In genomic region chr2:64595397-64596160, GRCh38 we compare ENCODE assay signal across 9 cellular contexts. TPM values are rescaled to one million over a fixed set of nuclear protein-coding genes. Genes with fewer than 3 reads are reported as not detected.
DNase-seq lines count a peak whose midpoint lies in the region; ATAC-seq and TF ChIP-seq lines count a peak whose summit lies in the region.
"Had no signal": no experiment of that assay in that cellular context is flagged by ENCODE, and none has a peak within 500 bp of the region (broad histone marks: within the 10 kb centered on the region; RNA-seq: fewer than 3 reads in every experiment).

No MANE protein-coding gene starts in this region.

- no peak overlapping the region for H3K4me3 Mint-ChIP-seq in nephron

- TF ChIP-seq CTCF in DND-41 (IDR thresholded peaks at IDR 0.05; ENCODE audit: borderline replicate concordance, extremely low read depth, low read length, poor library complexity, severe bottlenecking) (peak; percentile 28), nephron (IDR thresholded peaks at IDR 0.05; ENCODE audit: unreplicated experiment in 3 of 3) (peak; percentile 38 to 52 (median 51))

- intact Hi-C loops in posterior cingulate gyrus (cut with DNase I) = loop anchor here (2.0 kb wide), 1 partner anchor 269 kb away; no protein-coding TSS in a partner anchor

- H3K9me3 Mint-ChIP-seq in nephron = no peaks in the 10 kb centered on the region

- H2AFZ ChIP-seq in DND-41 (ENCODE audit: low read depth, low read length) = no peak overlapping the region

- no peaks in the 10 kb centered on the region for H3K4me1 ChIP-seq in DND-41 (ENCODE audit: insufficient read depth, low read length)

- H3K9ac ChIP-seq in DND-41 (ENCODE audit: low read depth, low read length) = no peak overlapping the region

- H3K79me2 ChIP-seq in DND-41 (ENCODE audit: insufficient read depth, low read length) = no peaks in the 10 kb centered on the region

- H3K4me1 Mint-ChIP-seq in nephron = peaks cover 18% of the 10 kb centered on the region

- ATAC-seq in DND-41 (ENCODE audit: insufficient read depth, low read depth) = no peak
- ATAC-seq in GM18858 (IDR thresholded peaks at IDR 0.05; ENCODE audit: unreplicated experiment) = no peak
- no peak for ATAC-seq in HG03135 (IDR thresholded peaks at IDR 0.05; ENCODE audit: unreplicated experiment)

- no peak for DNase-seq in DND-41
- peak; percentile 40 for DNase-seq in NCI-H460 (ENCODE audit: extremely low read depth, low read depth)
- peak; percentile 42 for DNase-seq in dedifferentiated amniotic fluid mesenchymal stem cell (ENCODE audit: extremely low spot score)
- DNase-seq in posterior cingulate gyrus = no peak
- no peak for DNase-seq in stimulated activated CD8-positive, alpha-beta memory T cell treated with anti-CD3 and anti-CD28 coated beads, Interleukin-4, amount 100 ng/mL, for 48 hours
- DNase-seq: activated CD4-positive, alpha-beta T cell treated with anti-CD3 and anti-CD28 coated beads for 48 hours had no signal

- no peaks in the 10 kb centered on the region for H3K27me3 ChIP-seq in DND-41 (ENCODE audit: insufficient read depth, low read length, poor library complexity)

- peaks cover 14% of the 10 kb centered on the region for H3K36me3 Mint-ChIP-seq in nephron (ENCODE audit: low read depth)

- H3K27ac ChIP-seq in DND-41 (ENCODE audit: low read length) = no peak overlapping the region

- H3K9me3 ChIP-seq in DND-41 (ENCODE audit: insufficient read depth, low read length, severe bottlenecking) = no peaks in the 10 kb centered on the region

- no peaks in the 10 kb centered on the region for H4K20me1 ChIP-seq in DND-41 (ENCODE audit: insufficient read depth, low read length)

- no peak overlapping the region for H3K4me3 ChIP-seq in DND-41 (ENCODE audit: low read depth in 1 of 2, low read length in 2 of 2)

- no peaks in the 10 kb centered on the region for H3K27me3 Mint-ChIP-seq in nephron (ENCODE audit: low read depth)

- peaks cover 19% of the 10 kb centered on the region for H3K36me3 ChIP-seq in DND-41 (ENCODE audit: insufficient read depth, low read length)

- H3K4me2 ChIP-seq in DND-41 (ENCODE audit: insufficient read depth, low read length) = no peak overlapping the region

- H3K27ac Mint-ChIP-seq in nephron = peak overlapping the region in 2 of 3 experiments; percentile 54 to 70

RNA-seq across cellular contexts. Expression of gene SERTAD2, which starts 58.1 kb away (rescaled TPM):
- 18.7 and 20.1 TPM in 2 replicates for total RNA-seq in NCI-H460 (2014; rRNA removed; shearing (Covaris generic))
- 5.6 and 7.4 TPM in 2 replicates for polyA plus RNA-seq in NCI-H460 (2014; cell fraction: nucleus; rRNA removed)

Comparison
In these comparisons a context has a peak if more than half of its experiments do, and no peak if none do; other contexts are left out.
1. DNase-seq: peak in NCI-H460 (single experiment) and dedifferentiated amniotic fluid mesenchymal stem cell (single experiment); none in DND-41 (single experiment), posterior cingulate gyrus (0 of 10) and stimulated activated CD8-positive, alpha-beta memory T cell treated with anti-CD3 and anti-CD28 coated beads, Interleukin-4, amount 100 ng/mL, for 48 hours (single experiment).